ENCODE assay signal across 15 cellular contexts in the genomic region with DNA sequence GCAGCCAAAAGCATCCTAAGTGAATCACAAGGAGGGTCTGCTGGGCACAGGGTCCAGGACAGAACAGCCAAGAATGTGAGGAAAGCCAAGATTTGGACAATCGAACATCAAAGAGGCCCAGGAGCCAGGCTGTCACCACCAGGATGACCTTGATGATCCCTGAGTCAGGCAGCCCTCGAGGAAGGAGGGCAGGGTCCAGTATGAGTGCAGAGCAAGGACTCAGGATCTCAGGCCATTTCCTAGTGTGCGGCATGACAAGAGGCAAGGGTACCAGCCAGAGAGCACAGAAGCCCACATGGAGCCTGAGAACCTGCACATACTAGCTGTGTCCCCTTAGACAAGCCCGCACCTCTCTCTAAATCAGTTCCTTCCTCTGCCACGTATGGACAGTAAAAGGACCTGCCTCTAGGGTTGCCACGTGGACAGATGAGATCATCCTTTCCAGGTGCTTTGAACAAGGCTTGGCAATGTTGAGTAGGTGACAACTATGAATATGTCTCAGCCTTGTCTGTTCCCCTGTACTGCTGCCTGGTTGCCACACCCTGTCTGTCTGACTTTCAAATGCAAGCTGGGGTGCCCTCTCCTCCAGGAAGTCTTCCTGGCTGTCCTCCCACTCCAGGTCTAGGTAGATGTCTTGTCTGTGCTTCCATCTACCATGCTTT. TPM values are rescaled to one million over a fixed set of nuclear protein-coding genes. Genes with fewer than 3 reads are reported as not detected.
DNase-seq lines count a peak whose midpoint lies in the region; ATAC-seq and TF ChIP-seq lines count a peak whose summit lies in the region.
"Had no signal": no experiment of that assay in that cellular context is flagged by ENCODE, and none has a peak within 500 bp of the region (broad histone marks: within the 10 kb centered on the region; RNA-seq: fewer than 3 reads in every experiment).

No MANE protein-coding gene starts in this region.

- peak; percentile 79 for ATAC-seq in left colon
- ATAC-seq in upper lobe of right lung, result no peak
- ATAC-seq: GM12878, GM23338 had no signal

- TF ChIP-seq CTCF in Peyer's patch (IDR thresholded peaks at IDR 0.05) (no peak), upper lobe of right lung (IDR thresholded peaks at IDR 0.05) (no peak)

- DNase-seq in LoVo (ENCODE audit: low spot score) (peak; percentile 5), Peyer's patch (peak in 2 of 3 donors; percentile 61 to 67), left colon (no peak), upper lobe of right lung (peak; percentile 32), NCI-H2081 treated with DMSO at 0.1 percent for 48 hours (lab: John Stamatoyannopoulos, UW) (no peak), DMS 273 treated with DMSO at 0.1 percent for 48 hours (lab: John Stamatoyannopoulos, UW) (no peak), DMS53 (lab: John Stamatoyannopoulos, UW) (no peak)
- DNase-seq: C1 segment of cervical spinal cord; CD4-positive, alpha-beta T cell; GF-D8; KBM-7 had no signal

- no peaks in the 10 kb centered on the region for H3K36me3 ChIP-seq in Peyer's patch
- H3K36me3 ChIP-seq in upper lobe of right lung, result no peaks in the 10 kb centered on the region

- H3K4me3 ChIP-seq in Peyer's patch, result no peak overlapping the region
- no peak overlapping the region for H3K4me3 ChIP-seq in upper lobe of right lung
- H3K4me3 ChIP-seq: GM12878, GM23338 had no signal

- H3K4me1 ChIP-seq in Peyer's patch (no peaks in the 10 kb centered on the region), upper lobe of right lung (no peaks in the 10 kb centered on the region)

- intact Hi-C loops in left colon (cut with DNase I, micrococcal nuclease), result no loop called here
- intact Hi-C loops in upper lobe of right lung (cut with DNase I), result no loop called here

- no peaks in the 10 kb centered on the region for H3K27me3 ChIP-seq in Peyer's patch
- peaks cover 25% of the 10 kb centered on the region for H3K27me3 ChIP-seq in upper lobe of right lung

- no peaks in the 10 kb centered on the region for H3K9me3 ChIP-seq in Peyer's patch
- no peaks in the 10 kb centered on the region for H3K9me3 ChIP-seq in upper lobe of right lung

- no peak for TF ChIP-seq POLR2A in Peyer's patch (IDR thresholded peaks at IDR 0.05)

- H3K27ac ChIP-seq in Peyer's patch, result peak overlapping the region in 1 of 4 donors; percentile 61
- H3K27ac ChIP-seq in upper lobe of right lung, result no peak overlapping the region

RNA-seq across cellular contexts. Expression of a gene that starts 32.2 kb away (rescaled TPM):
- total RNA-seq in Peyer's patch, result 100 to 1,000 TPM in 2 of 4 donors, 10 to 100 TPM in 2; 26.4 to 187 (median 115) TPM
- 10 to 100 TPM; 71.5 to 91.1 TPM for total RNA-seq in left colon
- not detected for total RNA-seq in upper lobe of right lung
- total RNA-seq: B cell; CD4-positive, alpha-beta T cell; GM23338; H9 had no signal

Comparison
In these comparisons a context has a peak if more than half of its experiments do, and no peak if none do; other contexts are left out.
1. DNase-seq: peak in LoVo (single experiment), Peyer's patch (2 of 3) and upper lobe of right lung (single experiment); none in left colon (0 of 2), NCI-H2081 treated with DMSO at 0.1 percent for 48 hours (single experiment), DMS 273 treated with DMSO at 0.1 percent for 48 hours (single experiment) and DMS53 (single experiment).
2. RNA of a gene that starts 32.2 kb away (total RNA-seq): 26.4 to 187 TPM in Peyer's patch and 71.5 to 91.1 TPM in left colon; not detected in upper lobe of right lung (single experiment); every median in the first group is over 10 times any median in the second.